ENCODE assay signal across 21 cellular contexts in genomic region chr6:83517500-83517899, GRCh38. TPM values are rescaled to one million over a fixed set of nuclear protein-coding genes. Genes with fewer than 3 reads are reported as not detected.
"Had no signal": no experiment of that assay in that cellular context is flagged by ENCODE, and none has a peak within 500 bp of the region (broad histone marks: within the 10 kb centered on the region; RNA-seq: fewer than 3 reads in every experiment).

No MANE protein-coding gene starts in this region.

- H3K9me3 ChIP-seq: colonic mucosa, left ventricle myocardium inferior, right atrium auricular region, transverse colon had no signal

- DNase-seq: activated B cell treated with CpG ODN at 0.5 μM for 24 hours; activated CD4-positive, alpha-beta T cell treated with anti-CD3 and anti-CD28 coated beads, Interleukin-2, amount 10 ng/mL, durations not matched to agents 24 days and 14 days; activated CD8-positive, alpha-beta T cell treated with anti-CD3 and anti-CD28 coated beads for 36 hours; activated naive CD4-positive, alpha-beta T cell treated with anti-CD3 and anti-CD28 coated beads for 36 hours; activated T-cell treated with anti-CD3 and anti-CD28 coated beads, Interleukin-2, amount 50 U/mL, for 24 hours; anterior cingulate cortex; central memory CD4-positive, alpha-beta T cell; colonic mucosa; erythroblast; immature natural killer cell; kidney glomerular epithelial cell; left ventricle myocardium inferior; mammary epithelial cell; occipital lobe; stimulated activated CD4-positive, alpha-beta T cell treated with anti-CD3 and anti-CD28 coated beads, Interleukin-2, amount 100 ng/mL, for 24 hours; transverse colon had no signal

- H3K4me1 Mint-ChIP-seq: activated CD4-positive, alpha-beta T cell treated with anti-CD3 and anti-CD28 coated beads, Interleukin-2, amount 10 ng/mL, durations not matched to agents 24 days and 14 days had no signal

- H3K27ac Mint-ChIP-seq: activated B cell treated with CpG ODN at 0.5 μM for 24 hours; activated CD4-positive, alpha-beta T cell treated with anti-CD3 and anti-CD28 coated beads, Interleukin-2, amount 10 ng/mL, durations not matched to agents 24 days and 14 days; activated CD8-positive, alpha-beta T cell treated with anti-CD3 and anti-CD28 coated beads for 36 hours; activated naive CD4-positive, alpha-beta T cell treated with anti-CD3 and anti-CD28 coated beads for 36 hours; activated T-cell treated with anti-CD3 and anti-CD28 coated beads, Interleukin-2, amount 50 U/mL, for 24 hours; brain; stimulated activated naive CD8-positive, alpha-beta T cell treated with anti-CD3 and anti-CD28 coated beads, Interleukin-15, Interleukin-2, amounts not matched to agents 100 ng/mL and 50 ng/mL, for 24 hours; T-helper 2 cell treated with Interferon-gamma antibody and Interleukin-4, amounts not matched to agents 5 μg/mL and 100 μg/mL, for 36 hours had no signal

- H3K36me3 Mint-ChIP-seq: brain, immature natural killer cell had no signal

- H3K9me3 Mint-ChIP-seq: activated B cell treated with CpG ODN at 0.5 μM for 24 hours; activated CD4-positive, alpha-beta T cell treated with anti-CD3 and anti-CD28 coated beads, Interleukin-2, amount 10 ng/mL, durations not matched to agents 24 days and 14 days; activated CD8-positive, alpha-beta T cell treated with anti-CD3 and anti-CD28 coated beads for 36 hours; activated naive CD4-positive, alpha-beta T cell treated with anti-CD3 and anti-CD28 coated beads for 36 hours; activated T-cell treated with anti-CD3 and anti-CD28 coated beads, Interleukin-2, amount 50 U/mL, for 24 hours; brain; immature natural killer cell; stimulated activated naive CD8-positive, alpha-beta T cell treated with anti-CD3 and anti-CD28 coated beads, Interleukin-15, Interleukin-2, amounts not matched to agents 100 ng/mL and 50 ng/mL, for 24 hours; T-helper 2 cell treated with Interferon-gamma antibody and Interleukin-4, amounts not matched to agents 5 μg/mL and 100 μg/mL, for 36 hours had no signal

- FAIRE-seq: frontal cortex had no signal

- H3K4me3 ChIP-seq: colonic mucosa, left ventricle myocardium inferior, right atrium auricular region, transverse colon had no signal

- H3K27me3 ChIP-seq: colonic mucosa, right atrium auricular region had no signal

- ATAC-seq: activated CD8-positive, alpha-beta T cell treated with anti-CD3 and anti-CD28 coated beads for 36 hours had no signal

- H3K27ac ChIP-seq: colonic mucosa, left ventricle myocardium inferior, right atrium auricular region, transverse colon had no signal

- H3K4me1 ChIP-seq: colonic mucosa had no signal

- H3K36me3 ChIP-seq: colonic mucosa, left ventricle myocardium inferior, right atrium auricular region, transverse colon had no signal

- H3K4me3 Mint-ChIP-seq: activated B cell treated with CpG ODN at 0.5 μM for 24 hours; activated CD4-positive, alpha-beta T cell treated with anti-CD3 and anti-CD28 coated beads, Interleukin-2, amount 10 ng/mL, durations not matched to agents 24 days and 14 days; activated CD8-positive, alpha-beta T cell treated with anti-CD3 and anti-CD28 coated beads for 36 hours; activated naive CD4-positive, alpha-beta T cell treated with anti-CD3 and anti-CD28 coated beads for 36 hours; activated T-cell treated with anti-CD3 and anti-CD28 coated beads, Interleukin-2, amount 50 U/mL, for 24 hours; brain; immature natural killer cell; stimulated activated naive CD8-positive, alpha-beta T cell treated with anti-CD3 and anti-CD28 coated beads, Interleukin-15, Interleukin-2, amounts not matched to agents 100 ng/mL and 50 ng/mL, for 24 hours; T-helper 2 cell treated with Interferon-gamma antibody and Interleukin-4, amounts not matched to agents 5 μg/mL and 100 μg/mL, for 36 hours had no signal

RNA-seq across cellular contexts. Expression of gene PRSS35, which starts 5.2 kb away (rescaled TPM):
- total RNA-seq: activated B cell treated with CpG ODN at 0.5 μM for 24 hours; activated CD4-positive, alpha-beta T cell treated with anti-CD3 and anti-CD28 coated beads, Interleukin-2, amount 10 ng/mL, durations not matched to agents 24 days and 14 days; activated CD8-positive, alpha-beta T cell treated with anti-CD3 and anti-CD28 coated beads for 36 hours; activated naive CD4-positive, alpha-beta T cell treated with anti-CD3 and anti-CD28 coated beads for 36 hours; transverse colon had no signal
